Comparison of ENCODE assay signal across 8 cellular contexts in genomic region chr4:26858035-26858918, GRCh38. TPM values are rescaled to one million over a fixed set of nuclear protein-coding genes. Genes with fewer than 3 reads are reported as not detected.
A peak's percentile ranks its signal among the peaks of the same experiment; 100 is the strongest.
DNase-seq lines count a peak whose midpoint lies in the region; ATAC-seq and TF ChIP-seq lines count a peak whose summit lies in the region.

No MANE protein-coding gene starts in this region.

- peak overlapping the region; percentile 90 for H3K4me3 Mint-ChIP-seq in neural crest cell

- no peaks in the 10 kb centered on the region for H3K36me3 Mint-ChIP-seq in neural crest cell (ENCODE audit: low read depth)

- no peak overlapping the region for H3K27ac Mint-ChIP-seq in neural crest cell (ENCODE audit: unreplicated experiment)

- no peak for ATAC-seq in HG02588 (IDR thresholded peaks at IDR 0.05; ENCODE audit: unreplicated experiment)

- TF ChIP-seq CTCF in NB4 (IDR thresholded peaks at IDR 0.05; ENCODE audit: low read depth, low read length) (no peak), dorsolateral prefrontal cortex (IDR thresholded peaks at IDR 0.05 in 54 of 56, conservative IDR thresholded peaks at IDR 0.05 in 2 of 56; ENCODE audit: low read depth in 1 of 56, partially characterized antibody in 56 of 56) (no peak), neural crest cell (conservative IDR thresholded peaks at IDR 0.05) (no peak)

- no peaks in the 10 kb centered on the region for H3K27me3 ChIP-seq in dorsolateral prefrontal cortex

- peaks cover 5% of the 10 kb centered on the region for H3K27me3 Mint-ChIP-seq in neural crest cell (ENCODE audit: low read depth)

- H3K27ac ChIP-seq in dorsolateral prefrontal cortex: peak overlapping the region in 57 of 59 donors; percentile 56 to 95 (median 88)

- DNase-seq in DMS53 (lab: John Stamatoyannopoulos, UW) (peak; percentile 69), NB4 (ENCODE audit: low read depth) (no peak), dorsolateral prefrontal cortex (no peak), neural crest cell (ENCODE audit: low read depth, low spot score) (no peak), putamen (ENCODE audit: low spot score) (no peak), NCI-H2171 treated with DMSO at 0.1 percent for 48 hours (lab: John Stamatoyannopoulos, UW) (no peak), foreskin melanocyte (no peak)

- H3K9me3 Mint-ChIP-seq in neural crest cell: no peaks in the 10 kb centered on the region

- H3K4me3 ChIP-seq in NB4 (ENCODE audit: low read depth, low read length) (peak overlapping the region; percentile 77), dorsolateral prefrontal cortex (peak overlapping the region; percentile 56 to 95 (median 83))

- intact Hi-C loops in dorsolateral prefrontal cortex (cut with DNase I): loop anchor here (5.0 kb wide), 2 partner anchors 134 to 276 kb away; partner anchors contain the start of gene TBC1D19 (in 1 of the 2)

- peaks cover 42% of the 10 kb centered on the region for H3K4me1 Mint-ChIP-seq in neural crest cell

- no peak for TF ChIP-seq POLR2A in NB4 (IDR thresholded peaks at IDR 0.05; ENCODE audit: extremely low read depth, insufficient read length)

RNA-seq across cellular contexts. Expression of gene STIM2, which starts 2.4 kb away (rescaled TPM):
- total RNA-seq in dorsolateral prefrontal cortex: 10 to 100 TPM; 29.4 to 57.1 (median 40.5) TPM
- total RNA-seq in neural crest cell: 30.5 and 31.5 TPM in 2 replicates
